Comparison of ENCODE assay signal across 2 cellular contexts in genomic region chrX:70852294-70852693, GRCh38.
TF ChIP-seq lines count a peak whose summit lies in the region.

No MANE protein-coding gene starts in this region.

TF ChIP-seq in IMR-90, 13 proteins besides CTCF, POLR2A, EP300 and RAD21:
- TF ChIP-seq FOS (IDR thresholded peaks at IDR 0.05; ENCODE audit: low read depth, low read length), result no peak
- no peak for TF ChIP-seq RCOR1 (IDR thresholded peaks at IDR 0.05; ENCODE audit: insufficient replicate concordance, low read length)
- TF ChIP-seq MAZ (IDR thresholded peaks at IDR 0.05; ENCODE audit: borderline replicate concordance, low read depth, low read length), result no peak
- TF ChIP-seq MXI1 (IDR thresholded peaks at IDR 0.05; ENCODE audit: borderline replicate concordance, low read depth, low read length), result no peak
- TF ChIP-seq CEBPB (IDR thresholded peaks at IDR 0.05; ENCODE audit: low read depth, low read length), result peak; percentile 77

TF ChIP-seq in K562, 482 proteins besides CTCF, POLR2A, EP300 and RAD21:
- peak; percentile 54 for TF ChIP-seq CEBPB (tag; IDR thresholded peaks at IDR 0.05)
- TF ChIP-seq RBM17 (IDR thresholded peaks at IDR 0.05; ENCODE audit: borderline replicate concordance, low read depth, low read length), result no peak
